19 cellular contexts compared by ENCODE assay signal in genomic region chr1:5944069-5944847, GRCh38.
"Had no signal": no experiment of that assay in that cellular context is flagged by ENCODE, and none has a peak within 500 bp of the region (broad histone marks: within the 10 kb centered on the region; RNA-seq: fewer than 3 reads in every experiment).

No MANE protein-coding gene starts in this region.

- H3K9me3 ChIP-seq: gastrocnemius medialis, lower lobe of right lung, thyroid gland had no signal

- H3K27ac ChIP-seq: gastrocnemius medialis, lower lobe of right lung, SK-N-MC, thyroid gland, WERI-Rb-1 had no signal

- H3K4me3 ChIP-seq: gastrocnemius medialis, lower lobe of right lung, SK-N-MC, thyroid gland had no signal

- DNase-seq: activated CD4-positive, alpha-beta T cell treated with anti-CD3 and anti-CD28 coated beads, Interleukin-2, amount 50 U/mL, for 1 hour; activated CD4-positive, CD25-positive, alpha-beta regulatory T cell treated with anti-CD3 and anti-CD28 coated beads, Interleukin-2, amount 50 U/mL, for 72 hours; activated gamma-delta T cell; activated naive CD4-positive, alpha-beta T cell treated with anti-CD3 and anti-CD28 coated beads, Interleukin-2, amount 50 U/mL, for 16 hours; activated naive CD8-positive, alpha-beta T cell treated with anti-CD3 and anti-CD28 coated beads, Interleukin-2, amount 50 U/mL, for 24 hours; effector memory CD8-positive, alpha-beta T cell; gastrocnemius medialis; left colon; lower lobe of right lung; mesendoderm; naive B cell; retina; stimulated activated CD4-positive, alpha-beta T cell treated with anti-CD3 and anti-CD28 coated beads, Interleukin-2, amount 100 ng/mL, for 48 hours; stimulated activated CD8-positive, alpha-beta memory T cell treated with anti-CD3 and anti-CD28 coated beads, Interleukin-4, amount 100 ng/mL, for 48 hours; stimulated activated naive CD4-positive, alpha-beta T cell; thyroid gland; WERI-Rb-1 had no signal

- ATAC-seq: activated naive CD8-positive, alpha-beta T cell treated with anti-CD3 and anti-CD28 coated beads, Interleukin-2, amount 50 U/mL, for 24 hours; effector memory CD8-positive, alpha-beta T cell; esophagus mucosa; gastrocnemius medialis; left colon had no signal

- H3K4me1 ChIP-seq: gastrocnemius medialis, lower lobe of right lung had no signal

- H3K27me3 ChIP-seq: gastrocnemius medialis, thyroid gland had no signal
